10 cellular contexts compared by ENCODE assay signal in the genomic region with DNA sequence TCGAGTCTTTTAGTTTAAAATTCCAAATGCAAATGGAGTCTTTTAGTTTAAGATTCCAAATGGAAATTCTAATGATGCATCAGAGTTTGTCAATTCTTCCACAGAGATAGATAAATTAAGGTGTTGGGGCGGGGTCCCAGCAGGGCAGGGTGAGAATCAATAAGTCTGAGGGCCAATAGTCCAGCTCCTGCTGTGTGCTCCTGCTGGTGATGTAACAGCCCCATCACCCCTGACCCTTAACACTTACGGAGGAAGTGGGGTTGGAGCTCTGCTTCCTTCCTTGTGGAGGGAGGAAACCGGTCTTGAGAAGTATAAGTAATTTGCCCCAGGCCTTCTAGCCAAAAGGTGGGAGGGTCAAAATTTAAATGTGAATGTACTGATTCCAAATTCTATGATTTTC. TPM values are rescaled to one million over a fixed set of nuclear protein-coding genes. Genes with fewer than 3 reads are reported as not detected.
DNase-seq lines count a peak whose midpoint lies in the region; ATAC-seq, FAIRE-seq and TF ChIP-seq lines count a peak whose summit lies in the region.
"Had no signal": no experiment of that assay in that cellular context is flagged by ENCODE, and none has a peak within 500 bp of the region (broad histone marks: within the 10 kb centered on the region; RNA-seq: fewer than 3 reads in every experiment).

No MANE protein-coding gene starts in this region.

- CTCF ChIA-PET in A549 (lab: Yijun Ruan, JAX), result interaction anchor here (0.7 kb wide), 2 partner anchors 50 to 359 kb away, joined by 3 to 4 read pairs; no protein-coding TSS in a partner anchor
- CTCF ChIA-PET in activated CD8-positive, alpha-beta T cell treated with anti-CD3 and anti-CD28 coated beads, Interleukin-2, amount 10 ng/mL, durations not matched to agents 7 days and 5 days (lab: Charles Lee), result interaction anchor here (0.9 to 3.4 kb wide), 3 partner anchors 10 to 48 kb away, joined by 3 to 19 read pairs (median 18); no protein-coding TSS in a partner anchor

- peak in 1 of 2 experiments; percentile 42; a peak in 3 of 6 replicates for ATAC-seq in A549
- peak; percentile 54 for ATAC-seq in activated CD8-positive, alpha-beta T cell treated with anti-CD3 and anti-CD28 coated beads, Interleukin-2, amount 10 ng/mL, durations not matched to agents 7 days and 5 days
- ATAC-seq in HG03378 (IDR thresholded peaks at IDR 0.05; ENCODE audit: unreplicated experiment), result no peak

- POLR2A ChIA-PET in A549 (lab: Yijun Ruan, JAX), result interaction anchor here (2.3 kb wide), 1 partner anchor 16 kb away, joined by 19 read pairs; no protein-coding TSS in a partner anchor
- POLR2A ChIA-PET in activated CD8-positive, alpha-beta T cell treated with anti-CD3 and anti-CD28 coated beads, Interleukin-2, amount 10 ng/mL, durations not matched to agents 7 days and 5 days (lab: Charles Lee), result interaction anchor here (1.2 to 3.5 kb wide), 4 partner anchors 11 to 78 kb away, joined by 4 to 45 read pairs (median 5); a partner anchor contains a TSS

- no peak for DNase-seq in A549 (ENCODE audit: low read depth in 1 of 2, low spot score in 1 of 2)
- peak; percentile 36 for DNase-seq in HPDE6-E6E7 (ENCODE audit: extremely low spot score)
- DNase-seq in activated CD8-positive, alpha-beta T cell treated with anti-CD3 and anti-CD28 coated beads, Interleukin-2, amount 10 ng/mL, durations not matched to agents 7 days and 5 days, result peak; percentile 40
- DNase-seq in iris pigment epithelial cell (ENCODE audit: low read depth), result peak; percentile 30
- DNase-seq in NCI-H524 (lab: John Stamatoyannopoulos, UW), result no peak
- DNase-seq in NCI-H1930 (lab: John Stamatoyannopoulos, UW), result no peak
- DNase-seq in breast epithelium (ENCODE audit: low spot score in 2 of 2), result no peak

- peak overlapping the region in 1 of 2 experiments; percentile 70; a peak in 3 of 6 replicates for H3K27ac ChIP-seq in A549
- H3K27ac ChIP-seq in breast epithelium, result peak overlapping the region in 1 of 2 donors; percentile 49
- H3K27ac ChIP-seq: cardiac muscle cell, thoracic aorta had no signal

- H3K4me1 Mint-ChIP-seq in activated CD8-positive, alpha-beta T cell treated with anti-CD3 and anti-CD28 coated beads, Interleukin-2, amount 10 ng/mL, durations not matched to agents 7 days and 5 days (ENCODE audit: low read depth), result peaks cover 68% of the 10 kb centered on the region

- H3K4me3 ChIP-seq in A549, result no peak overlapping the region
- no peak overlapping the region for H3K4me3 ChIP-seq in breast epithelium
- H3K4me3 ChIP-seq: cardiac muscle cell, thoracic aorta had no signal

- TF ChIP-seq POLR2A in A549 (IDR thresholded peaks at IDR 0.05; ENCODE audit: low read length) (no peak), breast epithelium (IDR thresholded peaks at IDR 0.05) (no peak)

- H3K4me2 ChIP-seq in A549, result peak overlapping the region; percentile 85

- no peaks in the 10 kb centered on the region for H3K9me3 Mint-ChIP-seq in activated CD8-positive, alpha-beta T cell treated with anti-CD3 and anti-CD28 coated beads, Interleukin-2, amount 10 ng/mL, durations not matched to agents 7 days and 5 days (ENCODE audit: insufficient read depth)

- H3K4me3 Mint-ChIP-seq in activated CD8-positive, alpha-beta T cell treated with anti-CD3 and anti-CD28 coated beads, Interleukin-2, amount 10 ng/mL, durations not matched to agents 7 days and 5 days, result peak overlapping the region; percentile 66

- intact Hi-C loops in breast epithelium (cut with DNase I; ENCODE audit: low total_unique reads), result no loop called here

- no peak for TF ChIP-seq EP300 in A549 (IDR thresholded peaks at IDR 0.05)

- H3K9me3 ChIP-seq in A549 (no peaks in the 10 kb centered on the region), breast epithelium (no peaks in the 10 kb centered on the region)
- H3K9me3 ChIP-seq: thoracic aorta had no signal

- TF ChIP-seq RAD21 in A549 (conservative IDR thresholded peaks at IDR 0.05 in 1 of 2, IDR thresholded peaks at IDR 0.05 in 1 of 2), result no peak

- H3K36me3 Mint-ChIP-seq in activated CD8-positive, alpha-beta T cell treated with anti-CD3 and anti-CD28 coated beads, Interleukin-2, amount 10 ng/mL, durations not matched to agents 7 days and 5 days (ENCODE audit: low read depth), result peaks cover 55% of the 10 kb centered on the region

- WGBS in A549 (ENCODE audit: missing lambda C conversion rate), result 89% methylated on average over 4 of the region's 4 CpGs

- peak overlapping the region; percentile 93 for H3K27ac Mint-ChIP-seq in activated CD8-positive, alpha-beta T cell treated with anti-CD3 and anti-CD28 coated beads, Interleukin-2, amount 10 ng/mL, durations not matched to agents 7 days and 5 days

- H3K27me3 Mint-ChIP-seq in activated CD8-positive, alpha-beta T cell treated with anti-CD3 and anti-CD28 coated beads, Interleukin-2, amount 10 ng/mL, durations not matched to agents 7 days and 5 days (ENCODE audit: low read depth), result no peaks in the 10 kb centered on the region

- H3K27me3 ChIP-seq in breast epithelium, result no peaks in the 10 kb centered on the region
- H3K27me3 ChIP-seq: cardiac muscle cell had no signal

- H3K4me1 ChIP-seq in A549, result peaks cover 16% of the 10 kb centered on the region; the same call in 2 of the 3 replicates
- H3K4me1 ChIP-seq in breast epithelium, result no peaks in the 10 kb centered on the region

- no peak for FAIRE-seq in A549 (lab: Jason Lieb, UNC)

- H3K36me3 ChIP-seq in breast epithelium, result no peaks in the 10 kb centered on the region

- TF ChIP-seq CTCF in A549 (IDR thresholded peaks at IDR 0.05), result no peak
- TF ChIP-seq CTCF in breast epithelium (IDR thresholded peaks at IDR 0.05), result no peak

TF ChIP-seq in A549, 52 proteins besides CTCF, POLR2A, EP300 and RAD21:
- TF ChIP-seq FOXS1 (CRISPR knock-in tag; IDR thresholded peaks at IDR 0.05), result no peak
- TF ChIP-seq, protein P1, sequence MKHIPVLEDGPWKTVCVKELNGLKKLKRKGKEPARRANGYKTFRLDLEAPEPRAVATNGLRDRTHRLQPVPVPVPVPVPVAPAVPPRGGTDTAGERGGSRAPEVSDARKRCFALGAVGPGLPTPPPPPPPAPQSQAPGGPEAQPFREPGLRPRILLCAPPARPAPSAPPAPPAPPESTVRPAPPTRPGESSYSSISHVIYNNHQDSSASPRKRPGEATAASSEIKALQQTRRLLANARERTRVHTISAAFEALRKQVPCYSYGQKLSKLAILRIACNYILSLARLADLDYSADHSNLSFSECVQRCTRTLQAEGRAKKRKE (CRISPR knock-in tag; IDR thresholded peaks at IDR 0.05; ENCODE audit: low read depth), result no peak
- TF ChIP-seq CBX2 (IDR thresholded peaks at IDR 0.05; ENCODE audit: borderline replicate concordance, low read depth), result no peak
- TF ChIP-seq, protein P2, sequence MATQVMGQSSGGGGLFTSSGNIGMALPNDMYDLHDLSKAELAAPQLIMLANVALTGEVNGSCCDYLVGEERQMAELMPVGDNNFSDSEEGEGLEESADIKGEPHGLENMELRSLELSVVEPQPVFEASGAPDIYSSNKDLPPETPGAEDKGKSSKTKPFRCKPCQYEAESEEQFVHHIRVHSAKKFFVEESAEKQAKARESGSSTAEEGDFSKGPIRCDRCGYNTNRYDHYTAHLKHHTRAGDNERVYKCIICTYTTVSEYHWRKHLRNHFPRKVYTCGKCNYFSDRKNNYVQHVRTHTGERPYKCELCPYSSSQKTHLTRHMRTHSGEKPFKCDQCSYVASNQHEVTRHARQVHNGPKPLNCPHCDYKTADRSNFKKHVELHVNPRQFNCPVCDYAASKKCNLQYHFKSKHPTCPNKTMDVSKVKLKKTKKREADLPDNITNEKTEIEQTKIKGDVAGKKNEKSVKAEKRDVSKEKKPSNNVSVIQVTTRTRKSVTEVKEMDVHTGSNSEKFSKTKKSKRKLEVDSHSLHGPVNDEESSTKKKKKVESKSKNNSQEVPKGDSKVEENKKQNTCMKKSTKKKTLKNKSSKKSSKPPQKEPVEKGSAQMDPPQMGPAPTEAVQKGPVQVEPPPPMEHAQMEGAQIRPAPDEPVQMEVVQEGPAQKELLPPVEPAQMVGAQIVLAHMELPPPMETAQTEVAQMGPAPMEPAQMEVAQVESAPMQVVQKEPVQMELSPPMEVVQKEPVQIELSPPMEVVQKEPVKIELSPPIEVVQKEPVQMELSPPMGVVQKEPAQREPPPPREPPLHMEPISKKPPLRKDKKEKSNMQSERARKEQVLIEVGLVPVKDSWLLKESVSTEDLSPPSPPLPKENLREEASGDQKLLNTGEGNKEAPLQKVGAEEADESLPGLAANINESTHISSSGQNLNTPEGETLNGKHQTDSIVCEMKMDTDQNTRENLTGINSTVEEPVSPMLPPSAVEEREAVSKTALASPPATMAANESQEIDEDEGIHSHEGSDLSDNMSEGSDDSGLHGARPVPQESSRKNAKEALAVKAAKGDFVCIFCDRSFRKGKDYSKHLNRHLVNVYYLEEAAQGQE (IDR thresholded peaks at IDR 0.05), result no peak
- no peak for TF ChIP-seq ESRRA (IDR thresholded peaks at IDR 0.05; ENCODE audit: borderline replicate concordance, low read length)

RNA-seq across cellular contexts. Expression of a gene that starts 17.3 kb away (rescaled TPM):
- polyA plus RNA-seq in A549 (2011; rRNA removed) (15.3 and 17.3 TPM in 2 replicates), A549 (2017; fragmentation: RNase III; extraction: RNeasy Plus Mini Kit Qiagen cat#74134 plus additional on column Dnase treatment) (10.8 to 12.0 TPM (median 11.4 TPM) in 3 replicates)
- 12.5 and 15.3 TPM in 2 replicates for polyA plus RNA-seq in A549 (2012; cell fraction: cytosol; rRNA removed)
- 6.9 and 7.4 TPM in 2 replicates for polyA plus RNA-seq in A549 (2012; cell fraction: nucleus; rRNA removed)
- polyA minus RNA-seq in A549 (2011; rRNA and poly(A)+ RNA removed), result 21.6 and 23.6 TPM in 2 replicates
- 10 to 100 TPM; 24.0 to 25.6 TPM for total RNA-seq in activated CD8-positive, alpha-beta T cell treated with anti-CD3 and anti-CD28 coated beads, Interleukin-2, amount 10 ng/mL, durations not matched to agents 7 days and 5 days
- total RNA-seq in breast epithelium, result 10 to 100 TPM in 2 of 3 donors, 1 to 10 TPM in 1; 9.9 to 20.5 (median 15.1) TPM

Comparison
In these comparisons a context has a peak if more than half of its experiments do, and no peak if none do; other contexts are left out.
1. DNase-seq: peak in HPDE6-E6E7 (single experiment), activated CD8-positive, alpha-beta T cell treated with anti-CD3 and anti-CD28 coated beads, Interleukin-2, amount 10 ng/mL, durations not matched to agents 7 days and 5 days (single experiment) and iris pigment epithelial cell (single experiment); none in A549 (0 of 2), NCI-H524 (0 of 2), NCI-H1930 (0 of 2) and breast epithelium (0 of 2).